18 cellular contexts compared by ENCODE assay signal in the genomic region with DNA sequence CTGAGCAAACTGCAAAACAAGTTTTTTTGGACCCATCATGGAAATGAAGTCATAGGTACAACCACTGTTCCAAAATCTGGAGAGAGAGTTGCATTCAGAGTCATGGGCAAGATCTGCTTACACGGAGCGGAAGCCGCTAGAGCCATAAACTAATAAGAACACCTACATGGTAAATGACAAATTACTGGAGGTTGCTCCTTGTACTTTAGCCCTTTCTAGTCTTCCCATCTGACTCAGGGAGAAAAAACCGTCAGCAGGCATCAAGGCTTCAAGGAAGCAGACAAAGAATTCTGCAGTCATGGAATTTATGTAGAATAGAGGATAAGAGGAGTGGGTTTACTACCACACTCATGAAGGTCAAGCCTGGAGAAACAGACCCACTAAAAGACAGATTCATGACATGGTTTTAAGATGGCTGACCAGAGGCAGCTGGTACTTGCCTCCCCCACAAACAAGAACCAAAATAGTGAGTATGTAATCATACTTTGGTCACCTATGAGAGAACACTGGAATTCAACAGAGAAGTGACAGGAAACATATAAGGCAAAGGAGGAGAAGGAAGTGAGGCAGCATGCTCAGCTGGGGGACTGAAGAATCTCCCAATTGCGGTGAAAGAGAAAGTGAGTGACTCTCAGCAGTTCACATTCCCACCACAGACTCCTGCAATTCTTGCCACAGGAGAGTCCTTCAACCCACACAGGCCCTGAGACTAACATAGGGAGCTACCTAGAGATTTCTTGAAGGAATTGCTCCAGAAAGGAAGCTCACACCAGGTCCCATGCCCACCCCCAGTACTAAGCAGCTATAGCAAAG.
"Had no signal": no experiment of that assay in that cellular context is flagged by ENCODE, and none has a peak within 500 bp of the region (broad histone marks: within the 10 kb centered on the region; RNA-seq: fewer than 3 reads in every experiment).

No MANE protein-coding gene starts in this region.

- H3K27ac Mint-ChIP-seq: activated naive CD8-positive, alpha-beta T cell; immature natural killer cell; nephron progenitor cell had no signal

- H3K27me3 ChIP-seq: esophagus muscularis mucosa, suprapubic skin, upper lobe of left lung had no signal

- H3K36me3 Mint-ChIP-seq: brain had no signal

- H3K4me3 ChIP-seq: esophagus muscularis mucosa, suprapubic skin, upper lobe of left lung had no signal

- H3K27ac ChIP-seq: esophagus muscularis mucosa, suprapubic skin, upper lobe of left lung had no signal

- H3K36me3 ChIP-seq: esophagus muscularis mucosa, suprapubic skin, upper lobe of left lung had no signal

- H3K4me1 ChIP-seq: esophagus muscularis mucosa, suprapubic skin, upper lobe of left lung had no signal

- ATAC-seq: activated CD4-positive, CD25-positive, alpha-beta regulatory T cell treated with anti-CD3 and anti-CD28 coated beads, Interleukin-2, amount 50 U/mL, for 24 hours; left cardiac atrium; stimulated activated naive CD8-positive, alpha-beta T cell treated with anti-CD3 and anti-CD28 coated beads, Interleukin-15, Interleukin-2, amounts not matched to agents 100 U/mL and 50 U/mL, for 24 hours had no signal

- H3K9me3 ChIP-seq: suprapubic skin, upper lobe of left lung had no signal

- DNase-seq: activated CD4-positive, alpha-beta T cell treated with anti-CD3 and anti-CD28 coated beads, Interleukin-2, amount 50 U/mL, for 4 hours; activated effector memory CD4-positive, alpha-beta T cell treated with Interleukin-2 at 50 U/mL for 16 hours; activated T-cell treated with anti-CD3 and anti-CD28 coated beads, Interleukin-2, amount 50 U/mL, for 1 hour; amygdala; glutamatergic neuron; immature natural killer cell; left cardiac atrium; mammary epithelial cell; nephron progenitor cell; stimulated activated CD4-positive, alpha-beta T cell treated with anti-CD3 and anti-CD28 coated beads, Interleukin-4, amount 100 ng/mL, for 1 hour; stimulated activated CD8-positive, alpha-beta memory T cell treated with anti-CD3 and anti-CD28 coated beads, Interleukin-4, amount 100 ng/mL, for 48 hours; stimulated activated naive CD8-positive, alpha-beta T cell treated with anti-CD3 and anti-CD28 coated beads, Interleukin-15, Interleukin-2, amounts not matched to agents 100 U/mL and 50 U/mL, for 24 hours; upper lobe of left lung had no signal
